Comparison of ENCODE assay signal across 17 cellular contexts in genomic region chr10:51950371-51950995, GRCh38.
"Had no signal": no experiment of that assay in that cellular context is flagged by ENCODE, and none has a peak within 500 bp of the region (broad histone marks: within the 10 kb centered on the region; RNA-seq: fewer than 3 reads in every experiment).

No MANE protein-coding gene starts in this region.

- DNase-seq: activated CD4-positive, alpha-beta T cell treated with anti-CD3 and anti-CD28 coated beads, Interleukin-2, amount 50 U/mL, for 1 hour; activated naive CD4-positive, alpha-beta T cell treated with anti-CD3 and anti-CD28 coated beads, Interleukin-2, amount 50 U/mL, for 16 hours; activated T-cell treated with anti-CD3 and anti-CD28 coated beads for 4 hours; adrenal gland; body of pancreas; effector CD8-positive, alpha-beta T cell; esophagus squamous epithelium; midbrain; naive thymus-derived CD4-positive, alpha-beta T cell; SK-N-SH; spleen; T-cell; T-helper 9 cell; thyroid gland had no signal

- H3K9me3 Mint-ChIP-seq: central memory CD8-positive, alpha-beta T cell; T-cell had no signal

- H3K9me3 ChIP-seq: adrenal gland, body of pancreas, esophagus squamous epithelium, SK-N-SH, spleen, thyroid gland had no signal

- H3K4me1 Mint-ChIP-seq: central memory CD8-positive, alpha-beta T cell; naive thymus-derived CD4-positive, alpha-beta T cell; T-cell had no signal

- H3K4me3 Mint-ChIP-seq: central memory CD8-positive, alpha-beta T cell; naive thymus-derived CD4-positive, alpha-beta T cell; T-cell had no signal

- H3K27me3 ChIP-seq: adrenal gland, body of pancreas, esophagus squamous epithelium, spleen, thyroid gland had no signal

- ATAC-seq: body of pancreas; naive thymus-derived CD4-positive, alpha-beta T cell; T-cell had no signal

- H3K4me3 ChIP-seq: adrenal gland, body of pancreas, esophagus squamous epithelium, lung, spleen, thyroid gland had no signal

- H3K4me1 ChIP-seq: body of pancreas, spleen, thyroid gland had no signal

- H3K27ac Mint-ChIP-seq: naive thymus-derived CD4-positive, alpha-beta T cell; T-cell had no signal

- H3K36me3 ChIP-seq: adrenal gland, esophagus squamous epithelium, spleen, thyroid gland had no signal

- H3K36me3 Mint-ChIP-seq: naive thymus-derived CD4-positive, alpha-beta T cell; T-cell had no signal

- FAIRE-seq: endothelial cell of umbilical vein had no signal

- H3K9ac ChIP-seq: SK-N-SH had no signal

- H3K27ac ChIP-seq: adrenal gland, body of pancreas, esophagus squamous epithelium, spleen, thyroid gland had no signal
